In the genomic region with DNA sequence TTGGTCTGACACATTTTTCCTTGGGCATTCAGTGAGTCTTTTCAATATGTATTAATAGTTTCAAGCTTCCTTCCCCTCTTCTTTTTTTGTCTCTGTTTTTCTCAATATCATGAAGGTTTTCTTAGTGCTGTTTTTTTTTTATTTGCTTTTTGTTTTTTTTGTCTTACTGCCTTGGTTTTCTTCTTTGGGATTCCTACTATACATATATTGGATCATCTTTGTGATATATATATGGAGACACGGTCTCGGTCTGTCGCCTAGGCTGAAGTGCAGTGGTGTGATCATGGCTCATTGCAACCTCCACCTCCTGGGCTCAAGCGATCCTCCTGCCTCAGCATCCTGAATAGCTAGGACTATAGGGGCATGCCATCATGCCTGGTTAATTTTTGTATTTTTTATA, we compare ENCODE assay signal across 16 cellular contexts. TPM values are rescaled to one million over a fixed set of nuclear protein-coding genes. Genes with fewer than 3 reads are reported as not detected.
DNase-seq lines count a peak whose midpoint lies in the region; ATAC-seq, FAIRE-seq and TF ChIP-seq lines count a peak whose summit lies in the region.
"Had no signal": no experiment of that assay in that cellular context is flagged by ENCODE, and none has a peak within 500 bp of the region (broad histone marks: within the 10 kb centered on the region; RNA-seq: fewer than 3 reads in every experiment).

No MANE protein-coding gene starts in this region.

- H3K4me2 ChIP-seq in skeletal muscle satellite cell (ENCODE audit: low read length): peak overlapping the region; percentile 59

- peak overlapping the region; percentile 33 for H3K4me3 ChIP-seq in skeletal muscle satellite cell (ENCODE audit: low read length)
- H3K4me3 ChIP-seq: coronary artery, pancreas, Peyer's patch had no signal

- H3K4me3 Mint-ChIP-seq in T-helper 1 cell treated with Interleukin-12 subunit alpha and Interleukin-12 subunit beta and Interleukin-4 antibody, amounts not matched to agents 30 μg/mL and 1 μg/mL, for 36 hours: no peak overlapping the region
- H3K4me3 Mint-ChIP-seq in T-helper 17 cell (no peak overlapping the region), endothelial cell (ENCODE audit: unreplicated experiment) (no peak overlapping the region)

- no peaks in the 10 kb centered on the region for H3K9me3 ChIP-seq in T-helper 17 cell (ENCODE audit: control insufficient read depth, low read length, poor library complexity, severe bottlenecking)
- no peaks in the 10 kb centered on the region for H3K9me3 ChIP-seq in skeletal muscle satellite cell (replicated peaks; ENCODE audit: low read length)
- H3K9me3 ChIP-seq: pancreas, Peyer's patch had no signal

- no peak for ATAC-seq in T-helper 17 cell
- ATAC-seq in HG02938 (IDR thresholded peaks at IDR 0.05; ENCODE audit: unreplicated experiment): no peak
- ATAC-seq: pancreas had no signal

- peak overlapping the region; percentile 56 for H3K9ac ChIP-seq in skeletal muscle satellite cell (ENCODE audit: low read depth, low read length)

- H3K9me3 Mint-ChIP-seq in T-helper 1 cell treated with Interleukin-12 subunit alpha and Interleukin-12 subunit beta and Interleukin-4 antibody, amounts not matched to agents 30 μg/mL and 1 μg/mL, for 36 hours: no peaks in the 10 kb centered on the region
- H3K9me3 Mint-ChIP-seq in endothelial cell (ENCODE audit: unreplicated experiment): no peaks in the 10 kb centered on the region

- H3K36me3 ChIP-seq in skeletal muscle satellite cell (ENCODE audit: insufficient read depth, low read length): no peaks in the 10 kb centered on the region
- H3K36me3 ChIP-seq: pancreas, Peyer's patch had no signal

- H3K4me1 Mint-ChIP-seq in T-helper 1 cell treated with Interleukin-12 subunit alpha and Interleukin-12 subunit beta and Interleukin-4 antibody, amounts not matched to agents 30 μg/mL and 1 μg/mL, for 36 hours (ENCODE audit: low read depth): peaks cover 41% of the 10 kb centered on the region
- H3K4me1 Mint-ChIP-seq in T-helper 17 cell: peaks cover 35% of the 10 kb centered on the region
- H3K4me1 Mint-ChIP-seq in endothelial cell (ENCODE audit: unreplicated experiment): peaks cover 13% of the 10 kb centered on the region

- H3K27ac Mint-ChIP-seq in T-helper 1 cell treated with Interleukin-12 subunit alpha and Interleukin-12 subunit beta and Interleukin-4 antibody, amounts not matched to agents 30 μg/mL and 1 μg/mL, for 36 hours: peak overlapping the region; percentile 0
- H3K27ac Mint-ChIP-seq in T-helper 17 cell (peak overlapping the region; percentile 39), endothelial cell (ENCODE audit: unreplicated experiment) (peak overlapping the region; percentile 43)

- H3K36me3 Mint-ChIP-seq in T-helper 1 cell treated with Interleukin-12 subunit alpha and Interleukin-12 subunit beta and Interleukin-4 antibody, amounts not matched to agents 30 μg/mL and 1 μg/mL, for 36 hours (ENCODE audit: low read depth): peaks cover 17% of the 10 kb centered on the region
- peaks cover 2% of the 10 kb centered on the region for H3K36me3 Mint-ChIP-seq in T-helper 17 cell (ENCODE audit: low read depth)
- no peaks in the 10 kb centered on the region for H3K36me3 Mint-ChIP-seq in endothelial cell (ENCODE audit: low read depth, unreplicated experiment)

- no peak for TF ChIP-seq CTCF in endothelial cell (IDR thresholded peaks at IDR 0.05; ENCODE audit: unreplicated experiment)

- H3K27me3 ChIP-seq in skeletal muscle satellite cell (ENCODE audit: control insufficient read depth, insufficient read depth, low read length): no peaks in the 10 kb centered on the region
- H3K27me3 ChIP-seq: pancreas, Peyer's patch had no signal

- peaks cover 52% of the 10 kb centered on the region for H3K4me1 ChIP-seq in skeletal muscle satellite cell (ENCODE audit: control insufficient read depth, insufficient read depth, low read length)

- no peak for FAIRE-seq in HTR-8/SVneo (lab: Jason Lieb, UNC)
- FAIRE-seq: pancreas had no signal

- DNase-seq in T-helper 1 cell (no peak), T-helper 17 cell (no peak), endothelial cell (ENCODE audit: low spot score) (no peak), hypothalamus (lab: John Stamatoyannopoulos, UW) (no peak), HTR-8/SVneo (ENCODE audit: insufficient read length, low spot score) (no peak)
- DNase-seq: 8988T; erythroblast; left ventricle myocardium superior; NCI-H1436 treated with DMSO at 0.1 percent for 48 hours; pancreas; Peyer's patch; stimulated activated CD4-positive, alpha-beta T cell treated with anti-CD3 and anti-CD28 coated beads, Interleukin-4, amount 100 ng/mL, for 24 hours had no signal

- no peaks in the 10 kb centered on the region for H3K27me3 Mint-ChIP-seq in T-helper 1 cell treated with Interleukin-12 subunit alpha and Interleukin-12 subunit beta and Interleukin-4 antibody, amounts not matched to agents 30 μg/mL and 1 μg/mL, for 36 hours (ENCODE audit: low read depth)
- H3K27me3 Mint-ChIP-seq in T-helper 17 cell (no peaks in the 10 kb centered on the region), endothelial cell (ENCODE audit: unreplicated experiment) (no peaks in the 10 kb centered on the region)

RNA-seq across cellular contexts. Expression of gene NCOA3, which starts 43.8 kb away (rescaled TPM):
- 10 to 100 TPM; 55.4 to 58.2 TPM for total RNA-seq in T-helper 17 cell
- total RNA-seq in endothelial cell (ENCODE audit: unreplicated experiment): 54.8 TPM
- 35.0 and 39.8 TPM in 2 replicates for total RNA-seq in skeletal muscle satellite cell (2012; rRNA removed)
